ENCODE assay signal across 8 cellular contexts in the genomic region with DNA sequence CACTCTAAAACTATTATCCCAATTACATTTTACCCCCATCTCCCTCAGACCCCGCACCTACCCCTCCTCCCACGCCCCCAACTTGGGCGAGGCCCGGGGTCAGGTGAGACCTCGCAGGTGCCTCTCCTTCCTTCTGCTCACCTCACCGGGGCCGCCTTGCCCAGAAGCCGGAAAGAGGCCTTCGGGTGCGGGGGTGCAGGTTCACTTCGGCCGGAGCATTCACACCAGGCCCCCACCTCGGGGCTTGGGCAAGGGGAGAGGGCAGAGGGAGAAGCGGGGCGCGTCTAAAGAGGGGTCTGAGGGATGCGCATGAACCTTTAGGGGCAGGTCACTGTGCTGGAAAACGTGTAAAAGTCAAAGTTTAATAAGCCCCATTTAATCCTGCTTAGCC. TPM values are rescaled to one million over a fixed set of nuclear protein-coding genes. Genes with fewer than 3 reads are reported as not detected.
DNase-seq lines count a peak whose midpoint lies in the region; ATAC-seq and TF ChIP-seq lines count a peak whose summit lies in the region.

No MANE protein-coding gene starts in this region.

- in situ Hi-C loops in mammary epithelial cell (cut with MboI; ENCODE audit: low sequenced_read_pairs in 2 of 2) = no loop called here

- H4K20me1 ChIP-seq in MM.1S (ENCODE audit: insufficient read depth, low read length) (no peaks in the 10 kb centered on the region), mammary epithelial cell (ENCODE audit: insufficient read depth, low read length) (no peaks in the 10 kb centered on the region)

- intact Hi-C loops in mammary epithelial cell (cut with micrococcal nuclease) = no loop called here
- intact Hi-C loops in right lobe of liver (cut with DNase I) = no loop called here
- intact Hi-C loops in tibial artery (cut with DNase I; ENCODE audit: low total_unique reads) = no loop called here

- H3K27ac ChIP-seq in MM.1S (ENCODE audit: low read length) (peak overlapping the region; percentile 58; the same call in 1 of the 2 replicates), mammary epithelial cell (ENCODE audit: insufficient read depth, low read depth, low read length) (peak overlapping the region; percentile 47), right lobe of liver (peak overlapping the region; percentile 17 to 68 (median 60)), tibial artery (peak overlapping the region; percentile 72 to 74)

- H3K79me2 ChIP-seq in MM.1S (ENCODE audit: low read length) (peaks cover 8% of the 10 kb centered on the region; the same call in 1 of the 2 replicates), mammary epithelial cell (ENCODE audit: insufficient read depth, low read length) (peaks cover 3% of the 10 kb centered on the region)

- H3K36me3 ChIP-seq in MM.1S (replicated peaks; ENCODE audit: insufficient read depth, low read length) = no peaks in the 10 kb centered on the region
- H3K36me3 ChIP-seq in mammary epithelial cell (ENCODE audit: insufficient read depth, low read length) = no peaks in the 10 kb centered on the region
- no peaks in the 10 kb centered on the region for H3K36me3 ChIP-seq in right lobe of liver
- H3K36me3 ChIP-seq in tibial artery = no peaks in the 10 kb centered on the region

- dilution Hi-C loops in mammary epithelial cell (cut with HindIII; ENCODE audit: low sequenced_read_pairs) = no loop called here

- 32% methylated on average over 13 of the region's 18 CpGs for WGBS in mammary epithelial cell (ENCODE audit: low coverage, missing lambda C conversion rate)
- WGBS in right lobe of liver (ENCODE audit: insufficient coverage, low coverage, low lambda C conversion rate, missing lambda C conversion rate) = 25% methylated on average over 11 of the region's 18 CpGs

- H3K4me1 ChIP-seq in MM.1S (ENCODE audit: low read length) = no peaks in the 10 kb centered on the region
- no peaks in the 10 kb centered on the region for H3K4me1 ChIP-seq in mammary epithelial cell (ENCODE audit: insufficient read depth, low read length)
- no peaks in the 10 kb centered on the region for H3K4me1 ChIP-seq in right lobe of liver
- H3K4me1 ChIP-seq in tibial artery = peaks cover 0 to 12% (median 0%) of the 10 kb centered on the region in 4 donors

- H3K4me2 ChIP-seq in MM.1S (ENCODE audit: low read depth, low read length) (peak overlapping the region; percentile 72), mammary epithelial cell (ENCODE audit: insufficient read depth, low read depth, low read length) (peak overlapping the region; percentile 78)

- no peaks in the 10 kb centered on the region for H3F3A ChIP-seq in MM.1S (ENCODE audit: insufficient read depth, low read length)

- TSS peak; percentile 22 for BruUV-seq in mammary epithelial cell (replicated peaks; lab: Mats Ljungman, UMichigan)

- no peaks in the 10 kb centered on the region for H3K9me2 ChIP-seq in MM.1S (replicated peaks; ENCODE audit: insufficient read depth, low read length)

- H3K4me3 ChIP-seq in MM.1S (ENCODE audit: low read length) = peak overlapping the region; percentile 74
- H3K4me3 ChIP-seq in mammary epithelial cell (replicated peaks in 1 of 3; ENCODE audit: insufficient read depth in 1 of 3, low read depth in 2 of 3, low read length in 3 of 3) = peak overlapping the region; percentile 39 to 74 (median 52)
- H3K4me3 ChIP-seq in right lobe of liver = peak overlapping the region; percentile 40 to 58 (median 55)
- peak overlapping the region; percentile 63 to 66 for H3K4me3 ChIP-seq in tibial artery

- no peaks in the 10 kb centered on the region for H3K9me3 ChIP-seq in MM.1S (replicated peaks; ENCODE audit: insufficient read depth, low read length)
- no peaks in the 10 kb centered on the region for H3K9me3 ChIP-seq in mammary epithelial cell (replicated peaks; ENCODE audit: insufficient read depth, low read length)
- H3K9me3 ChIP-seq in right lobe of liver = no peaks in the 10 kb centered on the region
- H3K9me3 ChIP-seq in tibial artery = no peaks in the 10 kb centered on the region

- no peak for TF ChIP-seq POLR2A in right lobe of liver (IDR thresholded peaks at IDR 0.05)

- H3K27me3 ChIP-seq in MM.1S (replicated peaks; ENCODE audit: insufficient read depth, low read length) (no peaks in the 10 kb centered on the region), mammary epithelial cell (ENCODE audit: insufficient read depth, low read length) (no peaks in the 10 kb centered on the region), right lobe of liver (no peaks in the 10 kb centered on the region), tibial artery (no peaks in the 10 kb centered on the region)

- H2AFZ ChIP-seq in MM.1S (ENCODE audit: low read length) (peak overlapping the region; percentile 58), mammary epithelial cell (ENCODE audit: low read depth, low read length) (peak overlapping the region; percentile 88)

- H3K9ac ChIP-seq in MM.1S (ENCODE audit: low read length) = peak overlapping the region; percentile 71
- H3K9ac ChIP-seq in mammary epithelial cell (ENCODE audit: insufficient read depth, low read length) = peak overlapping the region; percentile 48

- CTCF ChIA-PET in mammary epithelial cell (lab: Charles Lee; ENCODE audit: low non-redundant PET) = no interaction called here

- ATAC-seq in right lobe of liver (peak; percentile 18 to 37 (median 23)), HG02970 (IDR thresholded peaks at IDR 0.05; ENCODE audit: low FRiP score, unreplicated experiment) (no peak), HG02938 (IDR thresholded peaks at IDR 0.05; ENCODE audit: unreplicated experiment) (no peak)

- DNase-seq in activated CD4-positive, CD25-positive, alpha-beta regulatory T cell treated with anti-CD3 and anti-CD28 coated beads, Interleukin-2, amount 50 U/mL, for 72 hours = peak; percentile 39
- DNase-seq in activated CD4-positive, CD25-positive, alpha-beta regulatory T cell (lab: John Stamatoyannopoulos, UW) = no peak
- DNase-seq in MM.1S (no peak), mammary epithelial cell (no peak), right lobe of liver (peak in 2 of 3 donors; percentile 25 to 55), tibial artery (no peak)

- no peak for TF ChIP-seq CTCF in MM.1S (IDR thresholded peaks at IDR 0.05; ENCODE audit: low read length)
- TF ChIP-seq CTCF in mammary epithelial cell (conservative IDR thresholded peaks at IDR 0.05 in 1 of 2, IDR thresholded peaks at IDR 0.05 in 1 of 2; ENCODE audit: extremely low read depth in 1 of 2, insufficient read depth in 1 of 2, low read depth in 1 of 2, low read length in 2 of 2) = no peak
- TF ChIP-seq CTCF in right lobe of liver (IDR thresholded peaks at IDR 0.05) = no peak
- no peak for TF ChIP-seq CTCF in tibial artery (IDR thresholded peaks at IDR 0.05)

RNA-seq across cellular contexts. Expression of a gene that starts 0.4 kb away (rescaled TPM):
- 1 to 10 TPM; 3.2 to 3.8 TPM for total RNA-seq in mammary epithelial cell
- polyA plus RNA-seq in mammary epithelial cell = 1.2 TPM
- 0.83 TPM for polyA minus RNA-seq in mammary epithelial cell
- total RNA-seq in right lobe of liver = 1 to 10 TPM; 2.1 to 2.5 (median 2.3) TPM

RNA-seq across cellular contexts. Expression of a gene that starts 3.4 kb away (rescaled TPM):
- total RNA-seq in mammary epithelial cell (not detected), right lobe of liver (not detected)
- polyA plus RNA-seq in mammary epithelial cell = not detected
- polyA minus RNA-seq in mammary epithelial cell = not detected

Comparison
In these comparisons a context has a peak if more than half of its experiments do, and no peak if none do; other contexts are left out.
1. DNase-seq: peak in activated CD4-positive, CD25-positive, alpha-beta regulatory T cell treated with anti-CD3 and anti-CD28 coated beads, Interleukin-2, amount 50 U/mL, for 72 hours (single experiment) and right lobe of liver (2 of 3); none in activated CD4-positive, CD25-positive, alpha-beta regulatory T cell (0 of 4), MM.1S (single experiment), mammary epithelial cell (single experiment) and tibial artery (0 of 2).
2. ATAC-seq: peak in right lobe of liver (4 of 4); none in HG02970 (single experiment) and HG02938 (single experiment).
3. Peak in every context shown above with its lines, with median percentiles within 50 percentile points of each other: H3K27ac ChIP-seq and H3K4me3 ChIP-seq.